Comparison of ENCODE assay signal across 22 cellular contexts in the genomic region with DNA sequence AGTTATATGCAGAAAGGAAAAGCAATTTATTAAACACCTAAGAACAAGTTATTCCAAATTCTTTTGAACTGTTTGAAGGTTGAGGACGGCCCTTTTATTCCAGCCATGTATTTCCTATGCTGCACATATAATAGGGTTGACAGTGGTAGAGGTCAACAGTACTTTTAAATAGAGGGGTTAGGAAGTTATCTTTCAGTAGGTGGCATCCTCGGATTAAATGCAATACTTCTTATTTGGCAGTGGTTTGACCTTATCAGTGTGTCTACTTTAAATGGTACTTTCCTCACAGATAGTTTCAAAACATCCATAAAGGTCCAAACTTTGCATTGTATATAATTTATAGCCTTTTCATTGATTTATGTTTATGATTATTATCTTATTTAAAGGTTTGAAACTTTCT.
DNase-seq lines count a peak whose midpoint lies in the region; ATAC-seq, FAIRE-seq and TF ChIP-seq lines count a peak whose summit lies in the region.
"Had no signal": no experiment of that assay in that cellular context is flagged by ENCODE, and none has a peak within 500 bp of the region (broad histone marks: within the 10 kb centered on the region; RNA-seq: fewer than 3 reads in every experiment).

No MANE protein-coding gene starts in this region.

- in situ Hi-C loops in HepG2 (cut with HindIII; ENCODE audit: extremely low pct_ligation_motif_present, low pct_unique_long_range_greater_than_20kb): no loop called here

- BruUV-seq in HepG2 (replicated peaks; lab: Mats Ljungman, UMichigan): no TSS peak

- H3K4me2 ChIP-seq in HepG2 (ENCODE audit: low read depth, low read length): no peak overlapping the region
- H3K4me2 ChIP-seq in OCI-LY3 (ENCODE audit: low read length): no peak overlapping the region
- H3K4me2 ChIP-seq: BLaER1 had no signal

- FAIRE-seq in HepG2 (lab: Jason Lieb, UNC): no peak
- FAIRE-seq: D721Med, G401.6, GM12891, GM19239 had no signal

- no peak for ATAC-seq in HepG2
- ATAC-seq in left lobe of liver: peak; percentile 95
- ATAC-seq: CD8-positive, alpha-beta T cell had no signal

- H3K27me3 ChIP-seq in liver (ENCODE audit: control insufficient read depth in 4 of 4, insufficient read depth in 4 of 4, low read length in 3 of 4) (no peaks in the 10 kb centered on the region), HepG2 (ENCODE audit: control insufficient read depth in 1 of 2, insufficient read depth in 2 of 2, low read length in 2 of 2) (no peaks in the 10 kb centered on the region), OCI-LY3 (ENCODE audit: low read depth, low read length) (peaks cover 4% of the 10 kb centered on the region), H7 (ENCODE audit: control insufficient read depth, insufficient read depth, low read length) (no peaks in the 10 kb centered on the region)
- H3K27me3 ChIP-seq: BE2C, BLaER1 had no signal

- no peaks in the 10 kb centered on the region for H4K20me1 ChIP-seq in HepG2 (ENCODE audit: insufficient read depth, low read length)
- no peaks in the 10 kb centered on the region for H4K20me1 ChIP-seq in OCI-LY3 (ENCODE audit: insufficient read depth, low read length)
- H4K20me1 ChIP-seq: BLaER1 had no signal

- H3K36me3 ChIP-seq in liver (ENCODE audit: control insufficient read depth in 4 of 4, insufficient read depth in 3 of 4, low read depth in 1 of 4, low read length in 3 of 4) (no peaks in the 10 kb centered on the region), HepG2 (replicated peaks in 1 of 2; ENCODE audit: control insufficient read depth in 1 of 2, insufficient read depth in 2 of 2, low read length in 2 of 2) (no peaks in the 10 kb centered on the region), OCI-LY3 (replicated peaks; ENCODE audit: low read depth, low read length) (no peaks in the 10 kb centered on the region), H7 (replicated peaks; ENCODE audit: control insufficient read depth, insufficient read depth, low read length) (no peaks in the 10 kb centered on the region)
- H3K36me3 ChIP-seq: BE2C, BLaER1 had no signal

- H3K27ac ChIP-seq in liver (ENCODE audit: low read depth in 1 of 2, low read length in 2 of 2): no peak overlapping the region
- no peak overlapping the region for H3K27ac ChIP-seq in HepG2 (ENCODE audit: extremely low read length, insufficient read depth, low read length)
- H3K27ac ChIP-seq in OCI-LY3 (ENCODE audit: low read length): no peak overlapping the region
- H3K27ac ChIP-seq: 22Rv1, BLaER1 had no signal

- no peak for TF ChIP-seq POLR2A in HepG2 (IDR thresholded peaks at IDR 0.05; ENCODE audit: insufficient read depth in 1 of 2, low read depth in 2 of 2, low read length in 2 of 2)

- DNase-seq in HepG2 (ENCODE audit: low spot score) (no peak), left lobe of liver (ENCODE audit: low spot score) (no peak), H7 (no peak), hepatic stellate cell (ENCODE audit: low spot score) (no peak), T-helper 9 cell (no peak)
- DNase-seq: ACHN; BE2C; C1 segment of cervical spinal cord; Caco-2; Calu3; CD4-positive, alpha-beta T cell; CD8-positive, alpha-beta T cell; DMS79 treated with DMSO at 0.1 percent for 48 hours; GF-D8 had no signal

- H3K4me1 ChIP-seq in liver (ENCODE audit: control insufficient read depth in 4 of 4, insufficient read depth in 4 of 4, low read length in 3 of 4) (no peaks in the 10 kb centered on the region), HepG2 (ENCODE audit: insufficient read depth, low read length) (no peaks in the 10 kb centered on the region), OCI-LY3 (ENCODE audit: low read length) (no peaks in the 10 kb centered on the region)

- POLR2A ChIA-PET in HepG2 (lab: Yijun Ruan, JAX): no interaction called here

- H3K9me3 ChIP-seq in liver (ENCODE audit: control insufficient read depth in 4 of 4, low read length in 3 of 4) (no peaks in the 10 kb centered on the region), HepG2 (ENCODE audit: low read length) (no peaks in the 10 kb centered on the region), OCI-LY3 (ENCODE audit: insufficient read depth, low read length) (no peaks in the 10 kb centered on the region)
- H3K9me3 ChIP-seq: BE2C, BLaER1, Caco-2 had no signal

- TF ChIP-seq CTCF in liver (IDR thresholded peaks at IDR 0.05; ENCODE audit: low read depth, low read length, missing input control) (peak; percentile 38), HepG2 (CRISPR knock-in tag; IDR thresholded peaks at IDR 0.05) (no peak), OCI-LY3 (IDR thresholded peaks at IDR 0.05; ENCODE audit: low read depth, low read length) (peak; percentile 25; the same call in 1 of the 2 replicates)

- intact Hi-C loops in HepG2 (cut with micrococcal nuclease; ENCODE audit: unreplicated experiment): no loop called here

- H3K79me2 ChIP-seq in HepG2 (ENCODE audit: insufficient read depth, low read length) (no peaks in the 10 kb centered on the region), OCI-LY3 (ENCODE audit: low read length) (no peaks in the 10 kb centered on the region)

- H3K4me3 ChIP-seq in liver (ENCODE audit: low read depth in 1 of 3, low read length in 3 of 3) (no peak overlapping the region), HepG2 (replicated peaks in 1 of 3; ENCODE audit: insufficient read depth in 1 of 3, low read depth in 2 of 3, low read length in 3 of 3) (no peak overlapping the region), OCI-LY3 (ENCODE audit: low read length) (no peak overlapping the region), H7 (ENCODE audit: insufficient read depth, low read depth, low read length) (no peak overlapping the region)
- H3K4me3 ChIP-seq: BLaER1 had no signal

- TF ChIP-seq RAD21 in liver (IDR thresholded peaks at IDR 0.05): peak; percentile 62 to 83
- no peak for TF ChIP-seq RAD21 in HepG2 (CRISPR knock-in tag; IDR thresholded peaks at IDR 0.05)

- 57% methylated on average over 2 of the region's 2 CpGs for WGBS in liver
- WGBS in HepG2 (ENCODE audit: low lambda C conversion rate): 0% methylated on average over 2 of the region's 2 CpGs

- no peak overlapping the region for H3K9ac ChIP-seq in liver (ENCODE audit: low read depth in 1 of 2, low read length in 2 of 2)
- no peak overlapping the region for H3K9ac ChIP-seq in HepG2 (ENCODE audit: insufficient read depth, low read depth, low read length)
- no peak overlapping the region for H3K9ac ChIP-seq in OCI-LY3 (ENCODE audit: low read length)
- H3K9ac ChIP-seq: BLaER1 had no signal

- TF ChIP-seq EP300 in HepG2 (IDR thresholded peaks at IDR 0.05; ENCODE audit: low read depth in 2 of 2, low read length in 2 of 2): no peak
- TF ChIP-seq EP300 in HepG2 (CRISPR knock-in tag; IDR thresholded peaks at IDR 0.05; ENCODE audit: borderline replicate concordance): no peak

- H2AFZ ChIP-seq in HepG2 (ENCODE audit: low read length): no peak overlapping the region
- H2AFZ ChIP-seq in OCI-LY3 (ENCODE audit: low read depth, low read length): no peak overlapping the region

- CTCF ChIA-PET in HepG2 (lab: Yijun Ruan, JAX; ENCODE audit: low intra/inter-chr PET ratio, low total read pairs): no interaction called here

TF ChIP-seq in liver, 16 proteins besides CTCF, POLR2A, EP300 and RAD21:
- TF ChIP-seq FOXA2 (IDR thresholded peaks at IDR 0.05) (no peak), REST (IDR thresholded peaks at IDR 0.05) (peak; percentile 18)
TF ChIP-seq in liver: peak in this region for 1.

TF ChIP-seq in HepG2, 621 proteins besides CTCF, POLR2A, EP300 and RAD21 (continues in another document):
- TF ChIP-seq, protein P1, sequence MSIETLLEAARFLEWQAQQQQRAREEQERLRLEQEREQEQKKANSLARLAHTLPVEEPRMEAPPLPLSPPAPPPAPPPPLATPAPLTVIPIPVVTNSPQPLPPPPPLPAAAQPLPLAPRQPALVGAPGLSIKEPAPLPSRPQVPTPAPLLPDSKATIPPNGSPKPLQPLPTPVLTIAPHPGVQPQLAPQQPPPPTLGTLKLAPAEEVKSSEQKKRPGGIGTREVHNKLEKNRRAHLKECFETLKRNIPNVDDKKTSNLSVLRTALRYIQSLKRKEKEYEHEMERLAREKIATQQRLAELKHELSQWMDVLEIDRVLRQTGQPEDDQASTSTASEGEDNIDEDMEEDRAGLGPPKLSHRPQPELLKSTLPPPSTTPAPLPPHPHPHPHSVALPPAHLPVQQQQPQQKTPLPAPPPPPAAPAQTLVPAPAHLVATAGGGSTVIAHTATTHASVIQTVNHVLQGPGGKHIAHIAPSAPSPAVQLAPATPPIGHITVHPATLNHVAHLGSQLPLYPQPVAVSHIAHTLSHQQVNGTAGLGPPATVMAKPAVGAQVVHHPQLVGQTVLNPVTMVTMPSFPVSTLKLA (IDR thresholded peaks at IDR 0.05): no peak
- TF ChIP-seq BATF2 (CRISPR knock-in tag; IDR thresholded peaks at IDR 0.05) (no peak), ZFP90 (CRISPR knock-in tag; IDR thresholded peaks at IDR 0.05; ENCODE audit: borderline replicate concordance) (no peak)
- TF ChIP-seq, protein P2, sequence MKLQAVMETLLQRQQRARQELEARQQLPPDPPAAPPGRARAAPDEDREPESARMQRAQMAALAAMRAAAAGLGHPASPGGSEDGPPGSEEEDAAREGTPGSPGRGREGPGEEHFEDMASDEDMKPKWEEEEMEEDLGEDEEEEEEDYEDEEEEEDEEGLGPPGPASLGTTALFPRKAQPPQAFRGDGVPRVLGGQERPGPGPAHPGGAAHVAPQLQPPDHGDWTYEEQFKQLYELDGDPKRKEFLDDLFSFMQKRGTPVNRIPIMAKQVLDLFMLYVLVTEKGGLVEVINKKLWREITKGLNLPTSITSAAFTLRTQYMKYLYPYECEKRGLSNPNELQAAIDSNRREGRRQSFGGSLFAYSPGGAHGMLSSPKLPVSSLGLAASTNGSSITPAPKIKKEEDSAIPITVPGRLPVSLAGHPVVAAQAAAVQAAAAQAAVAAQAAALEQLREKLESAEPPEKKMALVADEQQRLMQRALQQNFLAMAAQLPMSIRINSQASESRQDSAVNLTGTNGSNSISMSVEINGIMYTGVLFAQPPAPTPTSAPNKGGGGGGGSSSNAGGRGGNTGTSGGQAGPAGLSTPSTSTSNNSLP (IDR thresholded peaks at IDR 0.05; ENCODE audit: low read depth, low read length): no peak
